In genomic region chr15:80152896-80153876, GRCh38 we compare ENCODE assay signal across 8 cellular contexts. TPM values are rescaled to one million over a fixed set of nuclear protein-coding genes. Genes with fewer than 3 reads are reported as not detected.
A peak's percentile ranks its signal among the peaks of the same experiment; 100 is the strongest.
DNase-seq lines count a peak whose midpoint lies in the region; ATAC-seq, FAIRE-seq and TF ChIP-seq lines count a peak whose summit lies in the region.

TSS of gene FAH (plus strand) at chr15:80152999. CDS start at chr15:80153055, 56 bp downstream.

- DNase-seq in AG04450 (ENCODE audit: low read depth, low spot score) (no peak), PC-9 (peak in 1 of 2 experiments; percentile 73), cardiac muscle cell (ENCODE audit: low read depth in 1 of 2, low spot score in 1 of 2) (peak; percentile 72 to 85), pancreas (peak in 3 of 6 donors; percentile 36 to 38 (median 38)), NCI-H2107 treated with DMSO at 0.1 percent for 48 hours (lab: John Stamatoyannopoulos, UW; ENCODE audit: unreplicated experiment) (no peak)
- peak; percentile 31 for DNase-seq in activated naive CD4-positive, alpha-beta T cell treated with anti-CD3 and anti-CD28 coated beads, Interleukin-2, amount 50 U/mL, for 16 hours

- intact Hi-C loops in PC-9 (cut with micrococcal nuclease; ENCODE audit: unreplicated experiment) = loop anchor here (2.0 kb wide), 3 partner anchors 94 to 256 kb away; partner anchors contain the start of genes MTHFS and ZFAND6
- intact Hi-C loops in pancreas (cut with DNase I) = loop anchor here in 1 of 3 donors (10.0 kb wide), 1 partner anchor 88 kb away; no protein-coding TSS in a partner anchor

- H3K4me1 ChIP-seq in PC-9 (replicated peaks; ENCODE audit: insufficient read depth) (peaks cover 26% of the 10 kb centered on the region), cardiac muscle cell (ENCODE audit: low read depth) (peaks cover 19% of the 10 kb centered on the region), pancreas (no peaks in the 10 kb centered on the region)

- H3K36me3 ChIP-seq in PC-9 (ENCODE audit: low read depth) (peaks cover 7% of the 10 kb centered on the region; the same call in 1 of the 2 replicates), cardiac muscle cell (no peaks in the 10 kb centered on the region), pancreas (no peaks in the 10 kb centered on the region)

- H3K79me2 ChIP-seq in PC-9 (ENCODE audit: low read depth) = peaks cover 24% of the 10 kb centered on the region

- no peaks in the 10 kb centered on the region for H4K20me1 ChIP-seq in PC-9 (ENCODE audit: insufficient read depth)

- H2AFZ ChIP-seq in PC-9 = peak within 1 kb of the TSS; percentile 96

- ATAC-seq in GM18867 (IDR thresholded peaks at IDR 0.05; ENCODE audit: unreplicated experiment) (peak; percentile 53), HG03066 (IDR thresholded peaks at IDR 0.05; ENCODE audit: low read depth, unreplicated experiment) (peak; percentile 65), pancreas (peak; percentile 81 to 90 (median 83))

- H3K4me2 ChIP-seq in PC-9 = peak within 1 kb of the TSS; percentile 88

- no peaks in the 10 kb centered on the region; the same call in 1 of the 2 replicates for H3K9me3 ChIP-seq in AG04450 (ENCODE audit: control insufficient read depth, insufficient read depth, low read length)
- H3K9me3 ChIP-seq in PC-9 (ENCODE audit: insufficient read depth, low read depth) = no peaks in the 10 kb centered on the region
- no peaks in the 10 kb centered on the region for H3K9me3 ChIP-seq in cardiac muscle cell (ENCODE audit: low read depth)
- no peaks in the 10 kb centered on the region for H3K9me3 ChIP-seq in pancreas

- POLR2A ChIA-PET in AG04450 (lab: Yijun Ruan, JAX) = interaction anchor here (0.7 to 1.6 kb wide), 4 partner anchors 7 to 93 kb away, joined by 3 to 6 read pairs (median 4); no protein-coding TSS in a partner anchor
- POLR2A ChIA-PET in PC-9 (lab: Charles Lee; ENCODE audit: unreplicated experiment) = interaction anchor here (0.6 to 0.7 kb wide), 3 partner anchors 27 to 827 kb away, joined by 3 to 23 read pairs (median 4); no protein-coding TSS in a partner anchor

- no peak for FAIRE-seq in pancreas (lab: Jason Lieb, UNC)

- CTCF ChIA-PET in AG04450 (lab: Charles Lee) (interaction anchor here (0.8 kb wide), 1 partner anchor 93 kb away, joined by 3 read pairs; no protein-coding TSS in a partner anchor), PC-9 (lab: Charles Lee) (interaction anchor here (0.7 to 0.8 kb wide), 3 partner anchors 62 to 257 kb away, joined by 6 to 30 read pairs (median 11); no protein-coding TSS in a partner anchor)

- peaks cover 12% of the 10 kb centered on the region for H3F3A ChIP-seq in PC-9 (ENCODE audit: insufficient read depth, low read depth)

- H3K27me3 ChIP-seq in AG04450 (ENCODE audit: control insufficient read depth, insufficient read depth, low read length) (no peaks in the 10 kb centered on the region), PC-9 (ENCODE audit: insufficient read depth, low read depth) (no peaks in the 10 kb centered on the region), cardiac muscle cell (no peaks in the 10 kb centered on the region), pancreas (no peaks in the 10 kb centered on the region)

- H3K27ac ChIP-seq in AG04450 (ENCODE audit: low read depth, low read length) = peak within 1 kb of the TSS; percentile 77
- peak within 1 kb of the TSS; percentile 60 for H3K27ac ChIP-seq in PC-9
- H3K27ac ChIP-seq in cardiac muscle cell = peak within 1 kb of the TSS; percentile 59
- peak within 1 kb of the TSS; percentile 53 to 74 (median 62) for H3K27ac ChIP-seq in pancreas

- BruUV-seq in PC-9 (replicated peaks; lab: Mats Ljungman, UMichigan) = no TSS peak

- no peak for TF ChIP-seq CTCF in AG04450 (IDR thresholded peaks at IDR 0.05; ENCODE audit: low read depth, low read length)
- no peak for TF ChIP-seq CTCF in PC-9 (conservative IDR thresholded peaks at IDR 0.05)
- no peak for TF ChIP-seq CTCF in cardiac muscle cell (IDR thresholded peaks at IDR 0.05; ENCODE audit: low read depth, low read length)
- no peak for TF ChIP-seq CTCF in pancreas (IDR thresholded peaks at IDR 0.05)

- no peaks in the 10 kb centered on the region for H3K9me2 ChIP-seq in PC-9 (ENCODE audit: insufficient read depth)

- peak within 1 kb of the TSS; percentile 90 for H3K4me3 ChIP-seq in AG04450 (ENCODE audit: low read depth, low read length)
- H3K4me3 ChIP-seq in PC-9 = peak within 1 kb of the TSS; percentile 64
- H3K4me3 ChIP-seq in cardiac muscle cell = peak within 1 kb of the TSS; percentile 48
- H3K4me3 ChIP-seq in pancreas = peak within 1 kb of the TSS; percentile 42 to 58 (median 48)

- 1 to 2% methylated on average over 45 of the region's 45 CpGs for WGBS in pancreas, 2 donors

RNA-seq across cellular contexts. Expression of gene FAH, which starts in this region (rescaled TPM):
- polyA plus RNA-seq in AG04450 (2011; rRNA removed) = 53.0 and 59.8 TPM in 2 replicates
- polyA minus RNA-seq in AG04450 (2011; rRNA and poly(A)+ RNA removed) = 76.4 and 105 TPM in 2 replicates
- total RNA-seq in PC-9 (2021) = 53.9 and 75.5 TPM in 2 replicates
- total RNA-seq in cardiac muscle cell = 18.2 and 25.5 TPM in 2 replicates
- polyA plus RNA-seq in cardiac muscle cell = 26.1 and 46.4 TPM in 2 replicates
- total RNA-seq in pancreas = 10 to 100 TPM in 3 of 6 donors, 1 to 10 TPM in 3; 5.0 to 14.8 (median 8.7) TPM
- 10 to 100 TPM; 14.3 to 22.9 TPM for polyA plus RNA-seq in pancreas

Comparison
In these comparisons a context has a peak if more than half of its experiments do, and no peak if none do; other contexts are left out.
1. DNase-seq: peak in activated naive CD4-positive, alpha-beta T cell treated with anti-CD3 and anti-CD28 coated beads, Interleukin-2, amount 50 U/mL, for 16 hours (single experiment) and cardiac muscle cell (2 of 2); none in AG04450 (single experiment) and NCI-H2107 treated with DMSO at 0.1 percent for 48 hours (single experiment).
2. Peak in every context shown above with its lines, with median percentiles within 50 percentile points of each other: H3K27ac ChIP-seq, H3K4me3 ChIP-seq and ATAC-seq.